1 cellular context compared by ENCODE assay signal in genomic region chr1:39183503-39184353, GRCh38.
A peak's percentile ranks its signal among the peaks of the same experiment; 100 is the strongest.
TF ChIP-seq lines count a peak whose summit lies in the region.

No MANE protein-coding gene starts in this region.

TF ChIP-seq in GM12878, 131 proteins besides CTCF, POLR2A, EP300 and RAD21 (continued from another document and continues in another):
- no peak for TF ChIP-seq ZNF592 (IDR thresholded peaks at IDR 0.05)
- no peak for TF ChIP-seq SIN3A (IDR thresholded peaks at IDR 0.05; ENCODE audit: low read depth, low read length)
- no peak for TF ChIP-seq ZNF207 (IDR thresholded peaks at IDR 0.05; ENCODE audit: borderline replicate concordance)
- TF ChIP-seq RUNX3 (IDR thresholded peaks at IDR 0.05; ENCODE audit: low read length) = peak; percentile 12; the same call in 1 of the 2 replicates
- TF ChIP-seq STAT1 (conservative IDR thresholded peaks at IDR 0.05) = no peak
- no peak for TF ChIP-seq KDM1A (IDR thresholded peaks at IDR 0.05; ENCODE audit: borderline replicate concordance)
- TF ChIP-seq IKZF1 (conservative IDR thresholded peaks at IDR 0.05) = peak; percentile 47
- no peak for TF ChIP-seq LARP7 (IDR thresholded peaks at IDR 0.05)
- TF ChIP-seq ZNF217 (IDR thresholded peaks at IDR 0.05) = no peak
- no peak for TF ChIP-seq ATF2 (IDR thresholded peaks at IDR 0.05; ENCODE audit: low read length)
- TF ChIP-seq ZBTB11 (CRISPR knock-in tag; IDR thresholded peaks at IDR 0.05) = no peak
- no peak for TF ChIP-seq DPF2 (IDR thresholded peaks at IDR 0.05)
- TF ChIP-seq, protein P1, sequence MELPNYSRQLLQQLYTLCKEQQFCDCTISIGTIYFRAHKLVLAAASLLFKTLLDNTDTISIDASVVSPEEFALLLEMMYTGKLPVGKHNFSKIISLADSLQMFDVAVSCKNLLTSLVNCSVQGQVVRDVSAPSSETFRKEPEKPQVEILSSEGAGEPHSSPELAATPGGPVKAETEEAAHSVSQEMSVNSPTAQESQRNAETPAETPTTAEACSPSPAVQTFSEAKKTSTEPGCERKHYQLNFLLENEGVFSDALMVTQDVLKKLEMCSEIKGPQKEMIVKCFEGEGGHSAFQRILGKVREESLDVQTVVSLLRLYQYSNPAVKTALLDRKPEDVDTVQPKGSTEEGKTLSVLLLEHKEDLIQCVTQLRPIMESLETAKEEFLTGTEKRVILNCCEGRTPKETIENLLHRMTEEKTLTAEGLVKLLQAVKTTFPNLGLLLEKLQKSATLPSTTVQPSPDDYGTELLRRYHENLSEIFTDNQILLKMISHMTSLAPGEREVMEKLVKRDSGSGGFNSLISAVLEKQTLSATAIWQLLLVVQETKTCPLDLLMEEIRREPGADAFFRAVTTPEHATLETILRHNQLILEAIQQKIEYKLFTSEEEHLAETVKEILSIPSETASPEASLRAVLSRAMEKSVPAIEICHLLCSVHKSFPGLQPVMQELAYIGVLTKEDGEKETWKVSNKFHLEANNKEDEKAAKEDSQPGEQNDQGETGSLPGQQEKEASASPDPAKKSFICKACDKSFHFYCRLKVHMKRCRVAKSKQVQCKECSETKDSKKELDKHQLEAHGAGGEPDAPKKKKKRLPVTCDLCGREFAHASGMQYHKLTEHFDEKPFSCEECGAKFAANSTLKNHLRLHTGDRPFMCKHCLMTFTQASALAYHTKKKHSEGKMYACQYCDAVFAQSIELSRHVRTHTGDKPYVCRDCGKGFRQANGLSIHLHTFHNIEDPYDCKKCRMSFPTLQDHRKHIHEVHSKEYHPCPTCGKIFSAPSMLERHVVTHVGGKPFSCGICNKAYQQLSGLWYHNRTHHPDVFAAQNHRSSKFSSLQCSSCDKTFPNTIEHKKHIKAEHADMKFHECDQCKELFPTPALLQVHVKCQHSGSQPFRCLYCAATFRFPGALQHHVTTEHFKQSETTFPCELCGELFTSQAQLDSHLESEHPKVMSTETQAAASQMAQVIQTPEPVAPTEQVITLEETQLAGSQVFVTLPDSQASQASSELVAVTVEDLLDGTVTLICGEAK (IDR thresholded peaks at IDR 0.05; ENCODE audit: borderline replicate concordance) = no peak
- TF ChIP-seq IRF5 (IDR thresholded peaks at IDR 0.05; ENCODE audit: borderline replicate concordance) = no peak
- no peak for TF ChIP-seq ESRRA (IDR thresholded peaks at IDR 0.05; ENCODE audit: low read length)
- TF ChIP-seq PML (IDR thresholded peaks at IDR 0.05; ENCODE audit: low read length) = no peak
- no peak for TF ChIP-seq RAD51 (IDR thresholded peaks at IDR 0.05)
- TF ChIP-seq GATAD2B (conservative IDR thresholded peaks at IDR 0.05; ENCODE audit: low read depth) = 0 out of 2 replicates have a peak, but pooled peaks have one; percentile 26
- no peak for TF ChIP-seq HDAC6 (IDR thresholded peaks at IDR 0.05; ENCODE audit: unreplicated experiment)
- TF ChIP-seq ATF7 (IDR thresholded peaks at IDR 0.05; ENCODE audit: low read depth) = peak; percentile 82
- TF ChIP-seq, protein P2, sequence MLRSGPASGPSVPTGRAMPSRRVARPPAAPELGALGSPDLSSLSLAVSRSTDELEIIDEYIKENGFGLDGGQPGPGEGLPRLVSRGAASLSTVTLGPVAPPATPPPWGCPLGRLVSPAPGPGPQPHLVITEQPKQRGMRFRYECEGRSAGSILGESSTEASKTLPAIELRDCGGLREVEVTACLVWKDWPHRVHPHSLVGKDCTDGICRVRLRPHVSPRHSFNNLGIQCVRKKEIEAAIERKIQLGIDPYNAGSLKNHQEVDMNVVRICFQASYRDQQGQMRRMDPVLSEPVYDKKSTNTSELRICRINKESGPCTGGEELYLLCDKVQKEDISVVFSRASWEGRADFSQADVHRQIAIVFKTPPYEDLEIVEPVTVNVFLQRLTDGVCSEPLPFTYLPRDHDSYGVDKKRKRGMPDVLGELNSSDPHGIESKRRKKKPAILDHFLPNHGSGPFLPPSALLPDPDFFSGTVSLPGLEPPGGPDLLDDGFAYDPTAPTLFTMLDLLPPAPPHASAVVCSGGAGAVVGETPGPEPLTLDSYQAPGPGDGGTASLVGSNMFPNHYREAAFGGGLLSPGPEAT (IDR thresholded peaks at IDR 0.05; ENCODE audit: low read depth) = no peak
- TF ChIP-seq NBN (IDR thresholded peaks at IDR 0.05) = no peak
- no peak for TF ChIP-seq ASH2L (IDR thresholded peaks at IDR 0.05; ENCODE audit: borderline replicate concordance, low read depth)
- TF ChIP-seq HCFC1 (IDR thresholded peaks at IDR 0.05; ENCODE audit: low read length) = no peak
- TF ChIP-seq SMC3 (IDR thresholded peaks at IDR 0.05; ENCODE audit: borderline replicate concordance, low read length) = peak; percentile 20; the same call in 1 of the 2 replicates
- no peak for TF ChIP-seq ZSCAN29 (IDR thresholded peaks at IDR 0.05)
- no peak for TF ChIP-seq CREM (IDR thresholded peaks at IDR 0.05; ENCODE audit: low read depth)
- no peak for TF ChIP-seq CBFB (IDR thresholded peaks at IDR 0.05; ENCODE audit: low read depth)
- TF ChIP-seq, protein P3, sequence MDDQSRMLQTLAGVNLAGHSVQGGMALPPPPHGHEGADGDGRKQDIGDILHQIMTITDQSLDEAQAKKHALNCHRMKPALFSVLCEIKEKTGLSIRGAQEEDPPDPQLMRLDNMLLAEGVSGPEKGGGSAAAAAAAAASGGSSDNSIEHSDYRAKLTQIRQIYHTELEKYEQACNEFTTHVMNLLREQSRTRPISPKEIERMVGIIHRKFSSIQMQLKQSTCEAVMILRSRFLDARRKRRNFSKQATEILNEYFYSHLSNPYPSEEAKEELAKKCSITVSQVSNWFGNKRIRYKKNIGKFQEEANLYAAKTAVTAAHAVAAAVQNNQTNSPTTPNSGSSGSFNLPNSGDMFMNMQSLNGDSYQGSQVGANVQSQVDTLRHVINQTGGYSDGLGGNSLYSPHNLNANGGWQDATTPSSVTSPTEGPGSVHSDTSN (IDR thresholded peaks at IDR 0.05; ENCODE audit: insufficient replicate concordance, low read depth, low read length) = no peak
- no peak for TF ChIP-seq REST (IDR thresholded peaks at IDR 0.05; ENCODE audit: low read depth, low read length)
- no peak for TF ChIP-seq KLF5 (IDR thresholded peaks at IDR 0.05; ENCODE audit: partially characterized antibody)
- TF ChIP-seq E4F1 (IDR thresholded peaks at IDR 0.05; ENCODE audit: borderline replicate concordance, partially characterized antibody) = no peak
- TF ChIP-seq YBX1 (IDR thresholded peaks at IDR 0.05) = no peak
